Comparison of ENCODE assay signal across 18 cellular contexts in genomic region chr2:239138610-239139009, GRCh38.
DNase-seq lines count a peak whose midpoint lies in the region; ATAC-seq and TF ChIP-seq lines count a peak whose summit lies in the region.
"Had no signal": no experiment of that assay in that cellular context is flagged by ENCODE, and none has a peak within 500 bp of the region (broad histone marks: within the 10 kb centered on the region; RNA-seq: fewer than 3 reads in every experiment).

No MANE protein-coding gene starts in this region.

- WGBS in ovary, 3 donors, result 68 to 73% (median 72%) methylated on average over 14 to 15 of the region's 15 CpGs

- intact Hi-C loops in Right ventricle myocardium superior (cut with DNase I), result no loop called here
- intact Hi-C loops in left ventricle myocardium inferior (cut with micrococcal nuclease), result no loop called here
- intact Hi-C loops in ovary (cut with DNase I), result no loop called here

- H3K4me1 ChIP-seq in left ventricle myocardium inferior (peaks cover 13% of the 10 kb centered on the region), ovary (ENCODE audit: insufficient read depth) (peaks cover 7% of the 10 kb centered on the region)
- H3K4me1 ChIP-seq: HAP-1 had no signal

- H3K27me3 ChIP-seq in left ventricle myocardium inferior (ENCODE audit: low read depth) (no peaks in the 10 kb centered on the region), ovary (no peaks in the 10 kb centered on the region)
- H3K27me3 ChIP-seq: BLaER1 treated with 17β-estradiol and CSF1 and Interleukin-3, amounts not matched to agents 10 nM and 100 nM had no signal

- ATAC-seq in Right ventricle myocardium superior (ENCODE audit: poor library complexity), result peak; percentile 18
- no peak for ATAC-seq in HG02981 (IDR thresholded peaks at IDR 0.05; ENCODE audit: unreplicated experiment)
- ATAC-seq: PC-3 had no signal

- H3K4me3 ChIP-seq in left ventricle myocardium inferior, result no peak overlapping the region
- H3K4me3 ChIP-seq in ovary, result no peak overlapping the region
- H3K4me3 ChIP-seq: BLaER1 treated with 17β-estradiol and CSF1 and Interleukin-3, amounts not matched to agents 10 nM and 100 nM; HAP-1 had no signal

- peaks cover 96% of the 10 kb centered on the region for H3K36me3 ChIP-seq in left ventricle myocardium inferior
- H3K36me3 ChIP-seq in ovary, result no peaks in the 10 kb centered on the region
- H3K36me3 ChIP-seq: HAP-1 had no signal

- H3K9me3 ChIP-seq in left ventricle myocardium inferior (replicated peaks) (no peaks in the 10 kb centered on the region), ovary (no peaks in the 10 kb centered on the region)
- H3K9me3 ChIP-seq: HAP-1 had no signal

- peak; percentile 38 for DNase-seq in Right ventricle myocardium superior
- no peak for DNase-seq in left ventricle myocardium inferior
- peak; percentile 41 for DNase-seq in iPS-NIHi7 (ENCODE audit: extremely low spot score)
- no peak for DNase-seq in ovary
- no peak for DNase-seq in NCI-H526 treated with DMSO at 0.1 percent for 48 hours (lab: John Stamatoyannopoulos, UW)
- no peak for DNase-seq in medulla oblongata (ENCODE audit: extremely low spot score)
- no peak for DNase-seq in NCI-H82 (lab: John Stamatoyannopoulos, UW)
- DNase-seq: DMS 273 treated with DMSO at 0.1 percent for 48 hours, EL, KBM-7, NCI-H1048, NCI-H2107, NCI-H226, NCI-H526, PC-3 had no signal

- TF ChIP-seq CTCF in left ventricle myocardium inferior (IDR thresholded peaks at IDR 0.05; ENCODE audit: borderline replicate concordance), result no peak
- TF ChIP-seq CTCF in ovary (IDR thresholded peaks at IDR 0.05), result no peak

- TF ChIP-seq POLR2A in ovary (IDR thresholded peaks at IDR 0.05), result no peak

- no peak overlapping the region for H3K27ac ChIP-seq in left ventricle myocardium inferior (replicated peaks)
- peak overlapping the region; percentile 7 to 69 for H3K27ac ChIP-seq in ovary
- H3K27ac ChIP-seq: BLaER1 treated with 17β-estradiol and CSF1 and Interleukin-3, amounts not matched to agents 10 nM and 100 nM had no signal

- TF ChIP-seq EP300 in ovary (IDR thresholded peaks at IDR 0.05), result no peak

Comparison
In these comparisons a context has a peak if more than half of its experiments do, and no peak if none do; other contexts are left out.
1. DNase-seq: peak in Right ventricle myocardium superior (single experiment) and iPS-NIHi7 (single experiment); none in left ventricle myocardium inferior (single experiment), ovary (0 of 5), NCI-H526 treated with DMSO at 0.1 percent for 48 hours (single experiment), medulla oblongata (single experiment) and NCI-H82 (single experiment).